Comparison of ENCODE assay signal across 21 cellular contexts in genomic region chr2:884027-884748, GRCh38.
DNase-seq lines count a peak whose midpoint lies in the region; ATAC-seq, FAIRE-seq and TF ChIP-seq lines count a peak whose summit lies in the region.
"Had no signal": no experiment of that assay in that cellular context is flagged by ENCODE, and none has a peak within 500 bp of the region (broad histone marks: within the 10 kb centered on the region; RNA-seq: fewer than 3 reads in every experiment).

No MANE protein-coding gene starts in this region.

- H3K18ac ChIP-seq in H9 (ENCODE audit: insufficient read length, low read depth, low read length), result no peak overlapping the region

- intact Hi-C loops in pancreas (cut with DNase I), result no loop called here

- H3K23me2 ChIP-seq in H9 (ENCODE audit: insufficient read length, low read depth, low read length, poor library complexity, severe bottlenecking), result no peaks in the 10 kb centered on the region

- no peak overlapping the region for H2BK120ac ChIP-seq in H9 (ENCODE audit: low read depth, low read length, poor library complexity, severe bottlenecking)

- H4K20me1 ChIP-seq in DND-41 (ENCODE audit: insufficient read depth, low read length) (no peaks in the 10 kb centered on the region), H9 (ENCODE audit: control insufficient read depth, insufficient read depth, insufficient read length) (no peaks in the 10 kb centered on the region)
- H4K20me1 ChIP-seq: BLaER1 had no signal

- H3K4me2 ChIP-seq in DND-41 (ENCODE audit: insufficient read depth, low read length) (no peak overlapping the region), H9 (ENCODE audit: insufficient read depth, insufficient read length, low read length) (no peak overlapping the region)
- H3K4me2 ChIP-seq: A549, BLaER1, PC-9 had no signal

- H3K79me2 ChIP-seq in DND-41 (ENCODE audit: insufficient read depth, low read length), result no peaks in the 10 kb centered on the region
- H3K79me2 ChIP-seq in H9 (ENCODE audit: insufficient read depth, low read length), result no peaks in the 10 kb centered on the region

- H4K8ac ChIP-seq in H9 (replicated peaks; ENCODE audit: insufficient read length, low read depth, low read length), result no peak overlapping the region

- no peak overlapping the region for H3K23ac ChIP-seq in H9 (ENCODE audit: insufficient read length, low read depth, low read length)

- FAIRE-seq in pancreas (lab: Jason Lieb, UNC), result no peak
- FAIRE-seq: A549 had no signal

- H2AFZ ChIP-seq in DND-41 (ENCODE audit: low read depth, low read length), result no peak overlapping the region
- H2AFZ ChIP-seq in H9 (ENCODE audit: low read length), result no peak overlapping the region
- H2AFZ ChIP-seq: PC-9 had no signal

- WGBS in H9 (ENCODE audit: extremely low coverage, insufficient read length, low lambda C conversion rate), result no CpG with 5 or more reads among the region's 9 CpGs
- WGBS in pancreas, 2 donors, result 37 to 42% methylated on average over 9 of the region's 9 CpGs

- peaks cover 61% of the 10 kb centered on the region for H3K27me3 Mint-ChIP-seq in H9 (ENCODE audit: low read depth)
- H3K27me3 Mint-ChIP-seq in stimulated activated naive B cell treated with anti-CD40 and anti-IgM and Interleukin-4, amounts not matched to agents 10 μg/mL and 1 μg/mL and 100 μg/mL, for 72 hours, result peaks cover 59 to 71% of the 10 kb centered on the region in 2 donors

- H3K9me3 ChIP-seq in DND-41 (ENCODE audit: insufficient read depth, low read length, severe bottlenecking), result no peaks in the 10 kb centered on the region
- H3K9me3 ChIP-seq in H9 (ENCODE audit: control insufficient read depth, low read depth, low read length), result no peaks in the 10 kb centered on the region
- H3K9me3 ChIP-seq in pancreas, result no peaks in the 10 kb centered on the region
- H3K9me3 ChIP-seq: A549 had no signal

- H2AK5ac ChIP-seq in H9 (ENCODE audit: insufficient read length, low read length), result no peak overlapping the region

- H4K91ac ChIP-seq in H9 (ENCODE audit: insufficient read length, low read depth, low read length), result no peak overlapping the region

- TF ChIP-seq CTCF in DND-41 (IDR thresholded peaks at IDR 0.05; ENCODE audit: borderline replicate concordance, extremely low read depth, low read length, poor library complexity, severe bottlenecking) (no peak), H9 (conservative IDR thresholded peaks at IDR 0.05) (no peak), VCaP (conservative IDR thresholded peaks at IDR 0.05) (no peak), pancreas (IDR thresholded peaks at IDR 0.05) (no peak)

- H2BK15ac ChIP-seq in H9 (ENCODE audit: low read depth, low read length), result no peak overlapping the region

- no peak overlapping the region for H2BK20ac ChIP-seq in H9 (ENCODE audit: low read depth, low read length, poor library complexity, severe bottlenecking)

- H4K5ac ChIP-seq in H9 (ENCODE audit: insufficient read length, low read depth, low read length), result no peak overlapping the region

- H3K4me3 Mint-ChIP-seq in H9, result no peak overlapping the region
- no peak overlapping the region for H3K4me3 Mint-ChIP-seq in stimulated activated naive B cell treated with anti-CD40 and anti-IgM and Interleukin-4, amounts not matched to agents 10 μg/mL and 1 μg/mL and 100 μg/mL, for 72 hours
- H3K4me3 Mint-ChIP-seq: CD8-positive, alpha-beta memory T cell had no signal

- H3K4ac ChIP-seq in H9 (ENCODE audit: low read depth, low read length), result no peak overlapping the region

- no peaks in the 10 kb centered on the region for H3K27me3 ChIP-seq in DND-41 (ENCODE audit: insufficient read depth, low read length, poor library complexity)
- H3K27me3 ChIP-seq in H9 (ENCODE audit: insufficient read depth, low read length), result 0 out of 2 replicates have a peak, but pooled peaks cover 2% of the 10 kb centered on the region
- peaks cover 0 to 8% (median 0%) of the 10 kb centered on the region in 4 donors for H3K27me3 ChIP-seq in pancreas
- H3K27me3 ChIP-seq: BLaER1 had no signal

- H3K4me1 ChIP-seq in DND-41 (ENCODE audit: insufficient read depth, low read length) (no peaks in the 10 kb centered on the region), H9 (ENCODE audit: insufficient read depth, low read length) (peaks cover 8% of the 10 kb centered on the region), pancreas (no peaks in the 10 kb centered on the region)
- H3K4me1 ChIP-seq: A549 had no signal

- H3K36me3 Mint-ChIP-seq in H9 (ENCODE audit: insufficient read depth in 1 of 3, low read depth in 3 of 3), result peaks cover 0 to 7% (median 3%) of the 10 kb centered on the region in 3 experiments; a peak in 2 of 7 replicates
- no peaks in the 10 kb centered on the region for H3K36me3 Mint-ChIP-seq in stimulated activated naive B cell treated with anti-CD40 and anti-IgM and Interleukin-4, amounts not matched to agents 10 μg/mL and 1 μg/mL and 100 μg/mL, for 72 hours
- H3K36me3 Mint-ChIP-seq: CD8-positive, alpha-beta memory T cell had no signal

- H3K27ac ChIP-seq in DND-41 (ENCODE audit: low read length), result no peak overlapping the region
- no peak overlapping the region for H3K27ac ChIP-seq in H9 (ENCODE audit: insufficient read length, low read depth, low read length)
- H3K27ac ChIP-seq in VCaP, result peak overlapping the region; percentile 25; the same call in 1 of the 2 replicates
- H3K27ac ChIP-seq in pancreas, result no peak overlapping the region
- H3K27ac ChIP-seq: A549, BLaER1, PC-9, RWPE1 had no signal

- H3K79me1 ChIP-seq in H9 (ENCODE audit: insufficient read depth, low read depth, low read length, poor library complexity, severe bottlenecking), result no peaks in the 10 kb centered on the region

- H3K14ac ChIP-seq in H9 (ENCODE audit: insufficient read depth, low read length), result no peak overlapping the region

- peaks cover 5 to 7% of the 10 kb centered on the region in 2 experiments; a peak in 4 of 5 replicates for H3K9me3 Mint-ChIP-seq in H9
- no peaks in the 10 kb centered on the region for H3K9me3 Mint-ChIP-seq in stimulated activated naive B cell treated with anti-CD40 and anti-IgM and Interleukin-4, amounts not matched to agents 10 μg/mL and 1 μg/mL and 100 μg/mL, for 72 hours
- H3K9me3 Mint-ChIP-seq: CD8-positive, alpha-beta memory T cell had no signal

- H3K36me3 ChIP-seq in DND-41 (ENCODE audit: insufficient read depth, low read length), result 0 out of 2 replicates have a peak, but pooled peaks cover under 1% of the 10 kb centered on the region
- H3K36me3 ChIP-seq in pancreas, result no peaks in the 10 kb centered on the region
- H3K36me3 ChIP-seq: BLaER1 had no signal

- H3K27ac Mint-ChIP-seq in H9, result peak overlapping the region in 2 of 3 experiments; percentile 15 to 36; a peak in 1 of 7 replicates
- H3K27ac Mint-ChIP-seq in stimulated activated naive B cell treated with anti-CD40 and anti-IgM and Interleukin-4, amounts not matched to agents 10 μg/mL and 1 μg/mL and 100 μg/mL, for 72 hours, result no peak overlapping the region

- H2BK12ac ChIP-seq in H9 (ENCODE audit: insufficient read length, low read depth, low read length), result no peak overlapping the region

- H2BK5ac ChIP-seq in H9 (ENCODE audit: insufficient read length, low read length), result no peak overlapping the region

- ATAC-seq in DND-41 (ENCODE audit: insufficient read depth, low read depth) (no peak), pancreas (no peak)
- no peak for ATAC-seq in stimulated activated naive B cell treated with anti-CD40 and anti-IgM and Interleukin-4, amounts not matched to agents 10 μg/mL and 1 μg/mL and 100 μg/mL, for 72 hours (replicated peaks)
- ATAC-seq: A549, SK-N-SH treated with all-trans-retinoic acid at 6 μM for 48 hours had no signal

- H3K9ac ChIP-seq in DND-41 (ENCODE audit: low read depth, low read length) (no peak overlapping the region), H9 (ENCODE audit: extremely low read depth, insufficient read length, low read length) (no peak overlapping the region)
- H3K9ac ChIP-seq: BLaER1 had no signal

- H3T11ph ChIP-seq in H9 (ENCODE audit: low read length), result no peak overlapping the region

- peak; percentile 2 for DNase-seq in DND-41
- peak; percentile 10 for DNase-seq in H9
- DNase-seq in mucosa of gallbladder (ENCODE audit: low spot score), result peak; percentile 4
- DNase-seq in stimulated activated naive B cell treated with anti-CD40 and anti-IgM and Interleukin-4, amounts not matched to agents 10 μg/mL and 1 μg/mL and 100 μg/mL, for 72 hours, result no peak
- no peak for DNase-seq in pancreas
- no peak for DNase-seq in stimulated activated CD4-positive, alpha-beta T cell treated with anti-CD3 and anti-CD28 coated beads, Interleukin-15, amount 100 ng/mL, for 24 hours
- DNase-seq in cerebellar cortex (ENCODE audit: low spot score), result no peak
- DNase-seq: CD8-positive, alpha-beta memory T cell; DMS53; HCEC 1CT; NCI-H1092 treated with DMSO at 0.1 percent for 48 hours; NCI-H2081; NCI-H2227 treated with DMSO at 0.1 percent for 48 hours; NCI-H510A treated with DMSO at 0.1 percent for 48 hours; PC-9; SIG-M5 had no signal

- peaks cover 55 to 58% of the 10 kb centered on the region in 2 experiments for H3K4me1 Mint-ChIP-seq in H9
- no peaks in the 10 kb centered on the region for H3K4me1 Mint-ChIP-seq in stimulated activated naive B cell treated with anti-CD40 and anti-IgM and Interleukin-4, amounts not matched to agents 10 μg/mL and 1 μg/mL and 100 μg/mL, for 72 hours
- H3K4me1 Mint-ChIP-seq: CD8-positive, alpha-beta memory T cell had no signal

- H3K56ac ChIP-seq in H9 (ENCODE audit: insufficient read length, low read depth, low read length), result no peak overlapping the region

- H3K4me3 ChIP-seq in DND-41 (ENCODE audit: low read depth in 1 of 2, low read length in 2 of 2), result no peak overlapping the region
- H3K4me3 ChIP-seq in pancreas, result no peak overlapping the region
- H3K4me3 ChIP-seq: A549, BLaER1, PC-9 had no signal

Comparison
In these comparisons a context has a peak if more than half of its experiments do, and no peak if none do; other contexts are left out.
1. DNase-seq: peak in DND-41 (single experiment), H9 (single experiment) and mucosa of gallbladder (single experiment); none in stimulated activated naive B cell treated with anti-CD40 and anti-IgM and Interleukin-4, amounts not matched to agents 10 μg/mL and 1 μg/mL and 100 μg/mL, for 72 hours (single experiment), pancreas (0 of 6), stimulated activated CD4-positive, alpha-beta T cell treated with anti-CD3 and anti-CD28 coated beads, Interleukin-15, amount 100 ng/mL, for 24 hours (single experiment) and cerebellar cortex (single experiment).